ENCODE assay signal across 1 cellular context in genomic region chr3:16359331-16359730, GRCh38.
A peak's percentile ranks its signal among the peaks of the same experiment; 100 is the strongest.
TF ChIP-seq lines count a peak whose summit lies in the region.

No MANE protein-coding gene starts in this region.

TF ChIP-seq in GM12878, 131 proteins besides CTCF, POLR2A, EP300 and RAD21 (continued from another document):
- peak; percentile 60; the same call in 1 of the 2 replicates for TF ChIP-seq SPI1 (IDR thresholded peaks at IDR 0.05; ENCODE audit: borderline replicate concordance, insufficient read depth, low read depth, low read length)
- peak; percentile 74 for TF ChIP-seq EED (IDR thresholded peaks at IDR 0.05; ENCODE audit: low read depth)
- TF ChIP-seq ATF3 (IDR thresholded peaks at IDR 0.05; ENCODE audit: borderline replicate concordance, extremely low read depth, low read depth, low read length), result no peak
TF ChIP-seq in GM12878: peak in this region for 4.
